Comparison of ENCODE assay signal across 18 cellular contexts in the genomic region with DNA sequence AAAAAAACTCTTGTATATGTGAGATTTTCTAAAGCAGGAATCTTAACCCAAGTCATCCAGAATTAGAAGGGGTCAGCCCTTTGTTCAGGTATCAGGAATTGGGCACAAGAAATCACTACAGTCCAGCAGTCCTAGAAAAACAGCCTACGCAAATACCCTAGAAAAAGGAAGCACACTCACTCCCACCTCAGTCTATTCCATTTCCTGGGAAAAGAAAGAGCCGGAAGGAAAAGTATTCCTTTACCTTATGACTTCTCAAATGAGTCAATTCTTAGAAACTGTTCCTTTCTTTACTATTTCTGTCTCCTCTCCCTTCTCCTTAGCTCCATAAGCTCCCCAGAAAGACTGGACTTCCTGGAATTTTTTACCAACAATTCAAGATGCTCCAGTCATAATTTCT.
"Had no signal": no experiment of that assay in that cellular context is flagged by ENCODE, and none has a peak within 500 bp of the region (broad histone marks: within the 10 kb centered on the region; RNA-seq: fewer than 3 reads in every experiment).

No MANE protein-coding gene starts in this region.

- H3K9me3 Mint-ChIP-seq: memory B cell, natural killer cell, type B pancreatic cell had no signal

- DNase-seq: effector memory CD4-positive, alpha-beta T cell; kidney; natural killer cell; spleen; stimulated activated CD4-positive, alpha-beta T cell treated with anti-CD3 and anti-CD28 coated beads, Interleukin-4, amount 100 ng/mL, for 4 hours; stimulated activated naive CD8-positive, alpha-beta T cell treated with anti-CD3 and anti-CD28 coated beads, Interleukin-15, Interleukin-2, amounts not matched to agents 100 U/mL and 50 U/mL, for 24 hours; substantia nigra; testis; tibial artery had no signal

- H3K4me3 ChIP-seq: lung, spleen, testis, tibial artery had no signal

- H3K27ac Mint-ChIP-seq: memory B cell, natural killer cell, progenitor cell of endocrine pancreas, type B pancreatic cell had no signal

- H3K27ac ChIP-seq: neutrophil, parathyroid adenoma, spleen, testis, tibial artery had no signal

- H3K4me1 ChIP-seq: parathyroid adenoma had no signal

- H3K36me3 ChIP-seq: neutrophil, spleen, tibial artery had no signal

- H3K4me3 Mint-ChIP-seq: memory B cell; natural killer cell; stimulated activated memory B cell treated with anti-CD40 and anti-IgM and Interleukin-4, amounts not matched to agents 10 μg/mL and 1 μg/mL and 100 μg/mL, for 72 hours; type B pancreatic cell had no signal

- H3K4me1 Mint-ChIP-seq: natural killer cell had no signal

- H3K27me3 Mint-ChIP-seq: memory B cell; progenitor cell of endocrine pancreas; stimulated activated memory B cell treated with anti-CD40 and anti-IgM and Interleukin-4, amounts not matched to agents 10 μg/mL and 1 μg/mL and 100 μg/mL, for 72 hours; type B pancreatic cell had no signal

- ATAC-seq: left lobe of liver; natural killer cell; sciatic nerve; stimulated activated memory B cell treated with anti-CD40 and anti-IgM and Interleukin-4, amounts not matched to agents 10 μg/mL and 1 μg/mL and 100 μg/mL, for 72 hours; stimulated activated naive CD8-positive, alpha-beta T cell treated with anti-CD3 and anti-CD28 coated beads, Interleukin-15, Interleukin-2, amounts not matched to agents 100 U/mL and 50 U/mL, for 24 hours had no signal

- H3K9me3 ChIP-seq: neutrophil, spleen, testis, tibial artery had no signal

- H3K36me3 Mint-ChIP-seq: memory B cell; natural killer cell; stimulated activated memory B cell treated with anti-CD40 and anti-IgM and Interleukin-4, amounts not matched to agents 10 μg/mL and 1 μg/mL and 100 μg/mL, for 72 hours; type B pancreatic cell had no signal

- H3K27me3 ChIP-seq: neutrophil, spleen, testis, tibial artery had no signal
